In the genomic region with DNA sequence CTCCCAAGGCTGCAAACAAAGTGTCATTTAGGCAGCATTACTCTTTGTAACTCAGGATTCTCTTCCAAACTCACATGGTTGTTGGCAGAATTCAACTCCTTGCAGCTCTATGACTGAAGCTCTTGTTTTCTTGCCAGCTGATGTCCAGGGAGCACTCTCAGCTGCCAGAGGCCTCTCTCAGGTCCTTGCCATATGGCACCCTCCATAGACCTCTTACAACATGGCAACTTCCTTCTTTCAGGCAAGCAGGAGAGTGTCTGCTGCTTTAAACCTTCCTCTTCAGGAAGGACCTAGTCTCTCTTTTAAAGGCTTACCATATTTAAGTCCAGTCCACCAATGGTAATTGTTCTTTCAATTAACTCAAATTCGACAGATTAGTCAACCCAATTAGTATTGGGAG, we compare ENCODE assay signal across 17 cellular contexts.
"Had no signal": no experiment of that assay in that cellular context is flagged by ENCODE, and none has a peak within 500 bp of the region (broad histone marks: within the 10 kb centered on the region; RNA-seq: fewer than 3 reads in every experiment).

No MANE protein-coding gene starts in this region.

- H3K4me1 Mint-ChIP-seq: activated T-helper 17 cell treated with anti-CD3 and anti-CD28 coated beads, Interleukin-2, amount 50 U/mL, for 72 hours had no signal

- H3K27ac Mint-ChIP-seq: activated CD4-positive, alpha-beta T cell treated with anti-CD3 and anti-CD28 coated beads, Interleukin-2, amount 10 ng/mL, durations not matched to agents 7 days and 5 days; activated T-helper 17 cell treated with anti-CD3 and anti-CD28 coated beads, Interleukin-2, amount 50 U/mL, for 72 hours had no signal

- H3K27me3 ChIP-seq: brain microvascular endothelial cell, esophagus muscularis mucosa, left lung, pancreas, sigmoid colon, spleen had no signal

- ATAC-seq: activated T-helper 17 cell treated with anti-CD3 and anti-CD28 coated beads, Interleukin-2, amount 50 U/mL, for 72 hours; left lung; pancreas had no signal

- H3K4me3 ChIP-seq: esophagus muscularis mucosa, left lung, pancreas, sigmoid colon, spleen, thoracic aorta had no signal

- H3K27ac ChIP-seq: brain microvascular endothelial cell, esophagus muscularis mucosa, left lung, pancreas, sigmoid colon, spleen, thoracic aorta had no signal

- H3K9me3 ChIP-seq: esophagus muscularis mucosa, pancreas, sigmoid colon, thoracic aorta had no signal

- DNase-seq: activated CD4-positive, alpha-beta T cell treated with anti-CD3 and anti-CD28 coated beads, Interleukin-2, amount 10 ng/mL, durations not matched to agents 7 days and 5 days; activated naive CD4-positive, alpha-beta T cell treated with Interleukin-2 at 50 U/mL for 16 hours; activated T-cell treated with anti-CD3 and anti-CD28 coated beads for 4 hours; anterior cingulate cortex; brain microvascular endothelial cell; cortex of kidney; effector CD4-positive, alpha-beta T cell; hippocampal formation; kidney; left lung; mammary epithelial cell; pancreas; sigmoid colon; spleen had no signal

- H3K36me3 ChIP-seq: brain microvascular endothelial cell, esophagus muscularis mucosa, left lung, pancreas, sigmoid colon, spleen, thoracic aorta had no signal

- H3K4me3 Mint-ChIP-seq: activated CD4-positive, alpha-beta T cell treated with anti-CD3 and anti-CD28 coated beads, Interleukin-2, amount 10 ng/mL, durations not matched to agents 7 days and 5 days; activated T-helper 17 cell treated with anti-CD3 and anti-CD28 coated beads, Interleukin-2, amount 50 U/mL, for 72 hours had no signal
